In genomic region chr15:33716025-33716424, GRCh38 we compare ENCODE assay signal across 18 cellular contexts.
DNase-seq lines count a peak whose midpoint lies in the region; ATAC-seq, FAIRE-seq and TF ChIP-seq lines count a peak whose summit lies in the region.
"Had no signal": no experiment of that assay in that cellular context is flagged by ENCODE, and none has a peak within 500 bp of the region (broad histone marks: within the 10 kb centered on the region; RNA-seq: fewer than 3 reads in every experiment).

No MANE protein-coding gene starts in this region.

- H3K9me3 Mint-ChIP-seq in activated naive CD4-positive, alpha-beta T cell treated with anti-CD3 and anti-CD28 coated beads for 36 hours = peaks cover 4% of the 10 kb centered on the region
- no peaks in the 10 kb centered on the region for H3K9me3 Mint-ChIP-seq in activated T-helper 2 cell treated with anti-CD3 and anti-CD28 coated beads, Interferon-gamma antibody, Interleukin-2, Interleukin-4, amounts not matched to agents 10 μg/mL and 5 μg/mL and 100 μg/mL, durations not matched to agents 14 hours and 24 hours and 36 hours

- peaks cover 4% of the 10 kb centered on the region for H3K4me1 Mint-ChIP-seq in activated naive CD4-positive, alpha-beta T cell treated with anti-CD3 and anti-CD28 coated beads for 36 hours (ENCODE audit: low read depth)
- peaks cover 2% of the 10 kb centered on the region for H3K4me1 Mint-ChIP-seq in activated T-helper 2 cell treated with anti-CD3 and anti-CD28 coated beads, Interferon-gamma antibody, Interleukin-2, Interleukin-4, amounts not matched to agents 10 μg/mL and 5 μg/mL and 100 μg/mL, durations not matched to agents 14 hours and 24 hours and 36 hours (ENCODE audit: low read depth)

- H3K27ac ChIP-seq in RWPE2 (ENCODE audit: poor library complexity, severe bottlenecking) (peak overlapping the region; percentile 48), lower lobe of right lung (no peak overlapping the region)
- H3K27ac ChIP-seq: PC-9 had no signal

- ATAC-seq in RWPE2 (ENCODE audit: low read depth) = peak; percentile 63
- no peak for ATAC-seq in lower lobe of right lung

- CTCF ChIA-PET in activated naive CD4-positive, alpha-beta T cell treated with anti-CD3 and anti-CD28 coated beads for 36 hours (lab: Charles Lee) = interaction anchor here (0.6 kb wide), 1 partner anchor 19 kb away, joined by 3 read pairs; no protein-coding TSS in a partner anchor

- no peaks in the 10 kb centered on the region for H3K36me3 Mint-ChIP-seq in activated naive CD4-positive, alpha-beta T cell treated with anti-CD3 and anti-CD28 coated beads for 36 hours (ENCODE audit: low read depth)
- H3K36me3 Mint-ChIP-seq in activated T-helper 2 cell treated with anti-CD3 and anti-CD28 coated beads, Interferon-gamma antibody, Interleukin-2, Interleukin-4, amounts not matched to agents 10 μg/mL and 5 μg/mL and 100 μg/mL, durations not matched to agents 14 hours and 24 hours and 36 hours (ENCODE audit: low read depth) = no peaks in the 10 kb centered on the region

- H3K9me3 ChIP-seq in RWPE2 (ENCODE audit: severe bottlenecking) = peaks cover 5% of the 10 kb centered on the region
- H3K9me3 ChIP-seq in lower lobe of right lung = no peaks in the 10 kb centered on the region
- H3K9me3 ChIP-seq: HAP-1 had no signal

- peak; percentile 42 for DNase-seq in activated naive CD4-positive, alpha-beta T cell treated with anti-CD3 and anti-CD28 coated beads for 36 hours
- DNase-seq in activated naive CD4-positive, alpha-beta T cell treated with anti-CD3 and anti-CD28 coated beads, Interleukin-2, amount 50 U/mL, for 16 hours = no peak
- DNase-seq in RWPE2 (ENCODE audit: low spot score) (no peak), bronchial epithelial cell (ENCODE audit: low read depth) (peak; percentile 95), lower lobe of right lung (no peak), posterior cingulate gyrus (no peak)
- peak; percentile 9 to 44 (median 12) for DNase-seq in stimulated activated CD4-positive, alpha-beta T cell treated with anti-CD3 and anti-CD28 coated beads, TNF-alpha, amount 100 ng/mL, for 48 hours (ENCODE audit: low read depth in 3 of 3)
- DNase-seq in activated T-helper 2 cell treated with anti-CD3 and anti-CD28 coated beads, Interferon-gamma antibody, Interleukin-2, Interleukin-4, amounts not matched to agents 10 μg/mL and 5 μg/mL and 100 μg/mL, durations not matched to agents 14 hours and 24 hours and 36 hours (ENCODE audit: low spot score) = no peak
- DNase-seq: ACHN; Calu3; CD4-positive, alpha-beta T cell; NCI-H1105 treated with DMSO at 0.1 percent for 48 hours; NCI-H187; NCI-H774; PC-9 had no signal

- H3K36me3 ChIP-seq in RWPE2 (ENCODE audit: low read depth) (no peaks in the 10 kb centered on the region), bronchial epithelial cell (ENCODE audit: control insufficient read depth, insufficient read depth, low read length) (no peaks in the 10 kb centered on the region), lower lobe of right lung (no peaks in the 10 kb centered on the region)
- H3K36me3 ChIP-seq: HAP-1 had no signal

- H3K27ac Mint-ChIP-seq in activated naive CD4-positive, alpha-beta T cell treated with anti-CD3 and anti-CD28 coated beads for 36 hours = no peak overlapping the region
- no peak overlapping the region for H3K27ac Mint-ChIP-seq in activated T-helper 2 cell treated with anti-CD3 and anti-CD28 coated beads, Interferon-gamma antibody, Interleukin-2, Interleukin-4, amounts not matched to agents 10 μg/mL and 5 μg/mL and 100 μg/mL, durations not matched to agents 14 hours and 24 hours and 36 hours
- H3K27ac Mint-ChIP-seq: CD4-positive, alpha-beta T cell had no signal

- no peaks in the 10 kb centered on the region for H3K27me3 Mint-ChIP-seq in activated naive CD4-positive, alpha-beta T cell treated with anti-CD3 and anti-CD28 coated beads for 36 hours (ENCODE audit: low read depth)
- no peaks in the 10 kb centered on the region for H3K27me3 Mint-ChIP-seq in activated T-helper 2 cell treated with anti-CD3 and anti-CD28 coated beads, Interferon-gamma antibody, Interleukin-2, Interleukin-4, amounts not matched to agents 10 μg/mL and 5 μg/mL and 100 μg/mL, durations not matched to agents 14 hours and 24 hours and 36 hours (ENCODE audit: low read depth)
- H3K27me3 Mint-ChIP-seq: CD4-positive, alpha-beta T cell had no signal

- H3K27me3 ChIP-seq in RWPE2 (ENCODE audit: insufficient read depth, poor library complexity, severe bottlenecking) (no peaks in the 10 kb centered on the region), bronchial epithelial cell (ENCODE audit: control insufficient read depth, insufficient read depth, low read length) (no peaks in the 10 kb centered on the region), lower lobe of right lung (ENCODE audit: low read depth) (no peaks in the 10 kb centered on the region)

- no peak for TF ChIP-seq CTCF in RWPE2 (IDR thresholded peaks at IDR 0.05; ENCODE audit: poor library complexity, severe bottlenecking)
- no peak for TF ChIP-seq CTCF in bronchial epithelial cell (IDR thresholded peaks at IDR 0.05; ENCODE audit: insufficient read depth, low read length, severe bottlenecking)
- TF ChIP-seq CTCF in lower lobe of right lung (IDR thresholded peaks at IDR 0.05) = no peak

- FAIRE-seq in bronchial epithelial cell (lab: Jason Lieb, UNC) = no peak
- FAIRE-seq: GM12891, GM19239 had no signal

- H3K4me3 ChIP-seq in RWPE2 (ENCODE audit: severe bottlenecking) = no peak overlapping the region
- no peak overlapping the region for H3K4me3 ChIP-seq in bronchial epithelial cell (ENCODE audit: low read depth, low read length)
- H3K4me3 ChIP-seq in lower lobe of right lung = no peak overlapping the region
- H3K4me3 ChIP-seq: HAP-1, PC-9 had no signal

- no peak overlapping the region for H3K4me3 Mint-ChIP-seq in activated naive CD4-positive, alpha-beta T cell treated with anti-CD3 and anti-CD28 coated beads for 36 hours
- no peak overlapping the region for H3K4me3 Mint-ChIP-seq in activated T-helper 2 cell treated with anti-CD3 and anti-CD28 coated beads, Interferon-gamma antibody, Interleukin-2, Interleukin-4, amounts not matched to agents 10 μg/mL and 5 μg/mL and 100 μg/mL, durations not matched to agents 14 hours and 24 hours and 36 hours (ENCODE audit: low read depth)
- H3K4me3 Mint-ChIP-seq: CD4-positive, alpha-beta T cell had no signal

- H3K4me1 ChIP-seq in RWPE2 (ENCODE audit: insufficient read depth, poor library complexity, severe bottlenecking) (peaks cover 11% of the 10 kb centered on the region), lower lobe of right lung (no peaks in the 10 kb centered on the region)
- H3K4me1 ChIP-seq: HAP-1 had no signal

- intact Hi-C loops in activated naive CD4-positive, alpha-beta T cell treated with anti-CD3 and anti-CD28 coated beads for 36 hours (cut with micrococcal nuclease) = no loop called here
- intact Hi-C loops in activated T-helper 2 cell treated with anti-CD3 and anti-CD28 coated beads, Interferon-gamma antibody, Interleukin-2, Interleukin-4, amounts not matched to agents 10 μg/mL and 5 μg/mL and 100 μg/mL, durations not matched to agents 14 hours and 24 hours and 36 hours (cut with micrococcal nuclease) = no loop called here
- intact Hi-C loops in lower lobe of right lung (cut with DNase I) = no loop called here
- intact Hi-C loops in posterior cingulate gyrus (cut with DNase I) = no loop called here

Comparison
In these comparisons a context has a peak if more than half of its experiments do, and no peak if none do; other contexts are left out.
1. DNase-seq: peak in activated naive CD4-positive, alpha-beta T cell treated with anti-CD3 and anti-CD28 coated beads for 36 hours (single experiment), bronchial epithelial cell (single experiment) and stimulated activated CD4-positive, alpha-beta T cell treated with anti-CD3 and anti-CD28 coated beads, TNF-alpha, amount 100 ng/mL, for 48 hours (3 of 3); none in activated naive CD4-positive, alpha-beta T cell treated with anti-CD3 and anti-CD28 coated beads, Interleukin-2, amount 50 U/mL, for 16 hours (single experiment), RWPE2 (single experiment), activated T-helper 2 cell treated with anti-CD3 and anti-CD28 coated beads, Interferon-gamma antibody, Interleukin-2, Interleukin-4, amounts not matched to agents 10 μg/mL and 5 μg/mL and 100 μg/mL, durations not matched to agents 14 hours and 24 hours and 36 hours (single experiment), lower lobe of right lung (single experiment) and posterior cingulate gyrus (0 of 10).